ENCODE assay signal across 17 cellular contexts in the genomic region with DNA sequence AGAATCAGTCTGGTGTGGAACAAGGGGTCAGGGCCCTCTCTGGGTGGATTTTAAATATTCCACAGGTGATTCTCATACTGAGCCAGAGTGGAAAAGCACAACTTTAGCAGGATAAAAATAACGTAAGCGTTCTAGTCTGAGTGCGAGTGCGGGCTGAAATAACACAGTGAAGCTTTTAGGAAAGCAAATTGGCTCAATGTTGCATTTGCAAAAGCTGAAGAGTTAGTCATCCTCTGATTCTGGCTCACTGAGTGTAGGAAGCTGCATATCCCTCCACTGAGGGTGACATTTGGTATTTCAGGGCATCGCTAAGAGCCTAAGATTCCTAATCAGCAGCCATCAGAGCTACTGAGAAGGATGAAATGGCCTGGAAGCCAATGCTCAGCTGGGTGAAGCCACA.
DNase-seq lines count a peak whose midpoint lies in the region; ATAC-seq lines count a peak whose summit lies in the region.
"Had no signal": no experiment of that assay in that cellular context is flagged by ENCODE, and none has a peak within 500 bp of the region (broad histone marks: within the 10 kb centered on the region; RNA-seq: fewer than 3 reads in every experiment).

No MANE protein-coding gene starts in this region.

- H3K4me2 ChIP-seq in mesenchymal stem cell (ENCODE audit: low read length, poor library complexity, severe bottlenecking) = no peak overlapping the region

- H3K79me1 ChIP-seq in mesenchymal stem cell (replicated peaks; ENCODE audit: low read length, poor library complexity, severe bottlenecking) = no peaks in the 10 kb centered on the region

- DNase-seq in AG20443 (ENCODE audit: low spot score) (peak; percentile 49), caudate nucleus (lab: John Stamatoyannopoulos, UW) (peak in 23 of 61 donors; percentile 3 to 81 (median 21)), mesenchymal stem cell (no peak), stromal cell of bone marrow (ENCODE audit: low read depth) (peak; percentile 14), cerebellar cortex (ENCODE audit: low spot score) (no peak)
- DNase-seq in activated T-cell treated with anti-CD3 and anti-CD28 coated beads, Interleukin-2, amount 50 U/mL, for 1 hour = no peak
- DNase-seq: CD8-positive, alpha-beta T cell; DND-41; GDM1; H7; Karpas-422; MM.1S; NCI-H1105 treated with DMSO at 0.1 percent for 48 hours; NCI-H187; NCI-H446; PC-3 had no signal

- H2BK5ac ChIP-seq in mesenchymal stem cell (ENCODE audit: low read depth, low read length, poor library complexity, severe bottlenecking) = no peak overlapping the region

- H3K27ac ChIP-seq in caudate nucleus (ENCODE audit: low read depth, low read length) = peak overlapping the region; percentile 32
- H3K27ac ChIP-seq in mesenchymal stem cell (ENCODE audit: low read length, poor library complexity, severe bottlenecking) = no peak overlapping the region

- H3K36me3 ChIP-seq in mesenchymal stem cell (ENCODE audit: control insufficient read depth in 1 of 2, insufficient read depth in 2 of 2, low read depth in 1 of 2, low read length in 2 of 2) = no peaks in the 10 kb centered on the region

- no peaks in the 10 kb centered on the region for H3K9me3 ChIP-seq in mesenchymal stem cell (ENCODE audit: control insufficient read depth, low read length)

- H4K8ac ChIP-seq in mesenchymal stem cell (ENCODE audit: low read length) = no peak overlapping the region

- no peak overlapping the region for H2AFZ ChIP-seq in mesenchymal stem cell (ENCODE audit: low read depth, low read length)

- no peak overlapping the region for H2BK15ac ChIP-seq in mesenchymal stem cell (ENCODE audit: low read depth, poor library complexity, severe bottlenecking)

- H2BK12ac ChIP-seq in mesenchymal stem cell (ENCODE audit: low read length in 2 of 2) = no peak overlapping the region

- no peaks in the 10 kb centered on the region for H3K27me3 ChIP-seq in mesenchymal stem cell (ENCODE audit: control insufficient read depth in 1 of 2, insufficient read depth in 1 of 2, low read length in 2 of 2)

- no peak overlapping the region for H2BK120ac ChIP-seq in mesenchymal stem cell (ENCODE audit: low read depth, low read length)

- 97% methylated on average over 5 of the region's 5 CpGs for WGBS in mesenchymal stem cell

- no peak overlapping the region for H3K4ac ChIP-seq in mesenchymal stem cell (ENCODE audit: low read depth in 1 of 2, low read length in 2 of 2)

- H3K4me1 ChIP-seq in mesenchymal stem cell (ENCODE audit: control insufficient read depth, insufficient read depth, low read depth, low read length) = peaks cover 2% of the 10 kb centered on the region

- H3K9ac ChIP-seq in mesenchymal stem cell (ENCODE audit: low read length) = peak overlapping the region; percentile 84

- peak overlapping the region in 1 of 2 experiments; percentile 65 for H3K4me3 ChIP-seq in mesenchymal stem cell (ENCODE audit: insufficient read depth in 1 of 2, low read depth in 1 of 2, low read length in 2 of 2)

- no peak overlapping the region for H3K23ac ChIP-seq in mesenchymal stem cell (ENCODE audit: low read length in 2 of 2)

- ATAC-seq in HG03039 (IDR thresholded peaks at IDR 0.05; ENCODE audit: unreplicated experiment) = no peak
- ATAC-seq: CD8-positive, alpha-beta T cell; PC-3 had no signal

- no peak overlapping the region for H3K14ac ChIP-seq in mesenchymal stem cell (ENCODE audit: low read length in 2 of 2)

- H2AK5ac ChIP-seq in mesenchymal stem cell (ENCODE audit: low read length, severe bottlenecking) = no peak overlapping the region

- no peak overlapping the region for H4K91ac ChIP-seq in mesenchymal stem cell (ENCODE audit: low read length)

- no peak overlapping the region for H3K18ac ChIP-seq in mesenchymal stem cell (ENCODE audit: low read depth in 1 of 2, low read length in 2 of 2)

Comparison
In these comparisons a context has a peak if more than half of its experiments do, and no peak if none do; other contexts are left out.
1. DNase-seq: peak in AG20443 (single experiment) and stromal cell of bone marrow (single experiment); none in mesenchymal stem cell (single experiment), activated T-cell treated with anti-CD3 and anti-CD28 coated beads, Interleukin-2, amount 50 U/mL, for 1 hour (single experiment) and cerebellar cortex (single experiment).